In the genomic region with DNA sequence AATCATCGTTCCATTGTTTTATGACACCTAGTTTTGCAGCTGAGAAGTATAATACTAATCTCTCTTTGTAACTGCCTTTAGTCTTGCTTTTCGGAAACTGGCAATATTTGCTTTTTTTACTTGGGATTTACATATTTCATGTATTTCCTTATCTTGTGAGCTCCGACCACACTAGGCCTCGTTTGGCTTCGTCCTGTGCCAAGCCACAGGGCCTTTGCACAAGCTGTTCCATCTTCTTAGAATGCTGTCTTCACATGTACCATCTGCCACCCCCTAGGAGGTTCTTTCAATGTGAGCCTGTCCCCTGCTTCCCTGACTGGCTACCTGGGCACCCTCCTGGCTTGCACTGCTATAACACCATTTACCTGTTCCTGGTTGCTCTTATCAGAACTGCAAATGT, we compare ENCODE assay signal across 17 cellular contexts.
"Had no signal": no experiment of that assay in that cellular context is flagged by ENCODE, and none has a peak within 500 bp of the region (broad histone marks: within the 10 kb centered on the region; RNA-seq: fewer than 3 reads in every experiment).

No MANE protein-coding gene starts in this region.

- ATAC-seq: gastrocnemius medialis, heart right ventricle, left cardiac atrium, left lung, left ventricle myocardium superior, lower lobe of right lung, mucosa of descending colon had no signal

- H3K4me1 Mint-ChIP-seq: mesothelial cell of epicardium had no signal

- H3K9me3 ChIP-seq: esophagus squamous epithelium, gastrocnemius medialis, lower lobe of right lung, mucosa of descending colon had no signal

- DNase-seq: effector CD4-positive, alpha-beta T cell; effector memory CD4-positive, alpha-beta T cell; esophagus squamous epithelium; foreskin fibroblast; foreskin melanocyte; gastrocnemius medialis; glutamatergic neuron; heart right ventricle; hippocampal formation; left cardiac atrium; left lung; left ventricle myocardium superior; lower lobe of right lung; mesenchymal stem cell; mucosa of descending colon had no signal

- H3K36me3 Mint-ChIP-seq: mesothelial cell of epicardium had no signal

- H3K4me3 Mint-ChIP-seq: mesothelial cell of epicardium had no signal

- H3K27ac ChIP-seq: coronary artery, esophagus squamous epithelium, gastrocnemius medialis, heart right ventricle, left lung, lower lobe of right lung had no signal

- H3K27me3 ChIP-seq: esophagus squamous epithelium, gastrocnemius medialis, left lung had no signal

- H3K27ac Mint-ChIP-seq: mesothelial cell of epicardium had no signal

- H3K4me3 ChIP-seq: coronary artery, esophagus squamous epithelium, gastrocnemius medialis, heart right ventricle, left lung, lower lobe of right lung, mucosa of descending colon had no signal

- H3K36me3 ChIP-seq: esophagus squamous epithelium, gastrocnemius medialis, heart right ventricle, left lung, lower lobe of right lung had no signal

- H3K4me1 ChIP-seq: esophagus squamous epithelium, gastrocnemius medialis, heart right ventricle, left lung, lower lobe of right lung had no signal
